Comparison of ENCODE assay signal across 1 cellular context in the genomic region with DNA sequence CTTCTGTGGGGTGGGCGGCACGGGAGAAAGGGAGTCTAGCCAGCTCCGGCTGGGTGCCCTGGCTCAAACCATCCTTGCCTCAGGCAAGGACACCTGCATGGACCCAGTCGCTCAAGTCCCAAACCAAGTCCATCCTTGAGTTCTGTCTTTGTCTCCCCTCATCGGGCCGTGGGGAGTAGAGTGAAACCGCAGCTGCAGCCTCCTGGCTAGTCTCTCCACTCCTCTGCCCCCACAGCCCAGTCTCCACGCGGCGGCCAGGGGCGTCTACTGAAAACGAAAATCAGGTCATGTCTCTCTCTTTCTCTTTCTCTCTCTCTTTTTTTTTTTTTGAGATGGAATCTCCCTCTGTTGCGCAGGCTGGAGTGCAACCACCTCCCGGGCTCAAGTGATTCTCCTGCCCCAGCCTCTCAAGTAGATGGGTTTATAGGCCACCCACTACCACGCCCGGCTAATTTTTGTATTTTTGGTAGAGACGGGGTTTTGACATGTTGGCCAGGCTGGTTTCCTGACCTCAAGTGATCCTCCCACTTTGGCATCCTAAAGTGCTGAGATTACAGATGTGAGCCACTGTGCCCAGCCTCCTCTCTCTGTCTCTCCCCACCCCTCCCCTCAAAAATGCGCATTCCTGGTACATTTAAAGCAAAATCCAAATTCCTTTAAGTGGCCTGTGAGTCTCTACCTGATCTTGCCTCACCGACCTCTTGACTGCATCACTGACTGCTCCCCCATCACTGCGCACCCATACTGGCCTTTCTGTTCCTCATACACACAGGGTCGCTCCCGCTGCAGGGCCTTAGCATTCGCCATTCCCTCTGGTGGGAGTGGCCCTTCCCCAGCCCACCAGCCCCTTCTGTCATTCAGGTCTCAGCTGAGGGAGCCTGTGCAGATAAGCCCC.
TF ChIP-seq lines count a peak whose summit lies in the region.

No MANE protein-coding gene starts in this region.

TF ChIP-seq in GM12878, 131 proteins besides CTCF, POLR2A, EP300 and RAD21 (continued from another document):
- TF ChIP-seq, protein P1, sequence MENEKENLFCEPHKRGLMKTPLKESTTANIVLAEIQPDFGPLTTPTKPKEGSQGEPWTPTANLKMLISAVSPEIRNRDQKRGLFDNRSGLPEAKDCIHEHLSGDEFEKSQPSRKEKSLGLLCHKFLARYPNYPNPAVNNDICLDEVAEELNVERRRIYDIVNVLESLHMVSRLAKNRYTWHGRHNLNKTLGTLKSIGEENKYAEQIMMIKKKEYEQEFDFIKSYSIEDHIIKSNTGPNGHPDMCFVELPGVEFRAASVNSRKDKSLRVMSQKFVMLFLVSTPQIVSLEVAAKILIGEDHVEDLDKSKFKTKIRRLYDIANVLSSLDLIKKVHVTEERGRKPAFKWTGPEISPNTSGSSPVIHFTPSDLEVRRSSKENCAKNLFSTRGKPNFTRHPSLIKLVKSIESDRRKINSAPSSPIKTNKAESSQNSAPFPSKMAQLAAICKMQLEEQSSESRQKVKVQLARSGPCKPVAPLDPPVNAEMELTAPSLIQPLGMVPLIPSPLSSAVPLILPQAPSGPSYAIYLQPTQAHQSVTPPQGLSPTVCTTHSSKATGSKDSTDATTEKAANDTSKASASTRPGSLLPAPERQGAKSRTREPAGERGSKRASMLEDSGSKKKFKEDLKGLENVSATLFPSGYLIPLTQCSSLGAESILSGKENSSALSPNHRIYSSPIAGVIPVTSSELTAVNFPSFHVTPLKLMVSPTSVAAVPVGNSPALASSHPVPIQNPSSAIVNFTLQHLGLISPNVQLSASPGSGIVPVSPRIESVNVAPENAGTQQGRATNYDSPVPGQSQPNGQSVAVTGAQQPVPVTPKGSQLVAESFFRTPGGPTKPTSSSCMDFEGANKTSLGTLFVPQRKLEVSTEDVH (IDR thresholded peaks at IDR 0.05; ENCODE audit: low read depth, partially characterized antibody), result no peak
- peak; percentile 51; the same call in 1 of the 2 replicates for TF ChIP-seq SPI1 (IDR thresholded peaks at IDR 0.05; ENCODE audit: borderline replicate concordance, insufficient read depth, low read depth, low read length)
- 0 out of 2 replicates have a peak, but pooled peaks have one; percentile 18 for TF ChIP-seq FOXK2 (IDR thresholded peaks at IDR 0.05)
- 0 out of 2 replicates have a peak, but pooled peaks have one; percentile 53 for TF ChIP-seq MTA2 (IDR thresholded peaks at IDR 0.05; ENCODE audit: low read depth)
- TF ChIP-seq CBX5 (IDR thresholded peaks at IDR 0.05; ENCODE audit: low read depth), result 0 out of 2 replicates have a peak, but pooled peaks have one; percentile 82
- peak; percentile 67 for TF ChIP-seq SP1 (IDR thresholded peaks at IDR 0.05; ENCODE audit: low read depth, low read length)
- TF ChIP-seq SMARCA5 (IDR thresholded peaks at IDR 0.05), result peak; percentile 6; the same call in 1 of the 2 replicates
- peak; percentile 48 for TF ChIP-seq DPF2 (IDR thresholded peaks at IDR 0.05)
- peak; percentile 58; the same call in 1 of the 2 replicates for TF ChIP-seq TAF1 (IDR thresholded peaks at IDR 0.05; ENCODE audit: borderline replicate concordance, low read depth, low read length)
- peak; percentile 36; the same call in 1 of the 2 replicates for TF ChIP-seq NR2F1 (conservative IDR thresholded peaks at IDR 0.05)
- TF ChIP-seq NR2C1 (IDR thresholded peaks at IDR 0.05), result no peak
- peak; percentile 47; the same call in 1 of the 2 replicates for TF ChIP-seq ATF7 (IDR thresholded peaks at IDR 0.05; ENCODE audit: low read depth)
- 0 out of 2 replicates have a peak, but pooled peaks have one; percentile 15 for TF ChIP-seq STAT3 (IDR thresholded peaks at IDR 0.05; ENCODE audit: low read depth, low read length)
- TF ChIP-seq RCOR1 (conservative IDR thresholded peaks at IDR 0.05; ENCODE audit: low read depth, low read length), result peak; percentile 41; the same call in 1 of the 2 replicates
- TF ChIP-seq, protein P2, sequence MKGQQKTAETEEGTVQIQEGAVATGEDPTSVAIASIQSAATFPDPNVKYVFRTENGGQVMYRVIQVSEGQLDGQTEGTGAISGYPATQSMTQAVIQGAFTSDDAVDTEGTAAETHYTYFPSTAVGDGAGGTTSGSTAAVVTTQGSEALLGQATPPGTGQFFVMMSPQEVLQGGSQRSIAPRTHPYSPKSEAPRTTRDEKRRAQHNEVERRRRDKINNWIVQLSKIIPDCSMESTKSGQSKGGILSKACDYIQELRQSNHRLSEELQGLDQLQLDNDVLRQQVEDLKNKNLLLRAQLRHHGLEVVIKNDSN (IDR thresholded peaks at IDR 0.05; ENCODE audit: borderline replicate concordance, extremely low read length, insufficient read depth, low read depth, low read length), result no peak
- TF ChIP-seq, protein P3, sequence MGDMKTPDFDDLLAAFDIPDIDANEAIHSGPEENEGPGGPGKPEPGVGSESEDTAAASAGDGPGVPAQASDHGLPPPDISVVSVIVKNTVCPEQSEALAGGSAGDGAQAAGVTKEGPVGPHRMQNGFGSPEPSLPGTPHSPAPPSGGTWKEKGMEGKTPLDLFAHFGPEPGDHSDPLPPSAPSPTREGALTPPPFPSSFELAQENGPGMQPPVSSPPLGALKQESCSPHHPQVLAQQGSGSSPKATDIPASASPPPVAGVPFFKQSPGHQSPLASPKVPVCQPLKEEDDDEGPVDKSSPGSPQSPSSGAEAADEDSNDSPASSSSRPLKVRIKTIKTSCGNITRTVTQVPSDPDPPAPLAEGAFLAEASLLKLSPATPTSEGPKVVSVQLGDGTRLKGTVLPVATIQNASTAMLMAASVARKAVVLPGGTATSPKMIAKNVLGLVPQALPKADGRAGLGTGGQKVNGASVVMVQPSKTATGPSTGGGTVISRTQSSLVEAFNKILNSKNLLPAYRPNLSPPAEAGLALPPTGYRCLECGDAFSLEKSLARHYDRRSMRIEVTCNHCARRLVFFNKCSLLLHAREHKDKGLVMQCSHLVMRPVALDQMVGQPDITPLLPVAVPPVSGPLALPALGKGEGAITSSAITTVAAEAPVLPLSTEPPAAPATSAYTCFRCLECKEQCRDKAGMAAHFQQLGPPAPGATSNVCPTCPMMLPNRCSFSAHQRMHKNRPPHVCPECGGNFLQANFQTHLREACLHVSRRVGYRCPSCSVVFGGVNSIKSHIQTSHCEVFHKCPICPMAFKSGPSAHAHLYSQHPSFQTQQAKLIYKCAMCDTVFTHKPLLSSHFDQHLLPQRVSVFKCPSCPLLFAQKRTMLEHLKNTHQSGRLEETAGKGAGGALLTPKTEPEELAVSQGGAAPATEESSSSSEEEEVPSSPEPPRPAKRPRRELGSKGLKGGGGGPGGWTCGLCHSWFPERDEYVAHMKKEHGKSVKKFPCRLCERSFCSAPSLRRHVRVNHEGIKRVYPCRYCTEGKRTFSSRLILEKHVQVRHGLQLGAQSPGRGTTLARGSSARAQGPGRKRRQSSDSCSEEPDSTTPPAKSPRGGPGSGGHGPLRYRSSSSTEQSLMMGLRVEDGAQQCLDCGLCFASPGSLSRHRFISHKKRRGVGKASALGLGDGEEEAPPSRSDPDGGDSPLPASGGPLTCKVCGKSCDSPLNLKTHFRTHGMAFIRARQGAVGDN (IDR thresholded peaks at IDR 0.05), result peak; percentile 61; the same call in 1 of the 2 replicates
- peak; percentile 61; the same call in 1 of the 2 replicates for TF ChIP-seq LARP7 (IDR thresholded peaks at IDR 0.05)
- 0 out of 2 replicates have a peak, but pooled peaks have one; percentile 38 for TF ChIP-seq MEF2A (IDR thresholded peaks at IDR 0.05; ENCODE audit: insufficient read depth, low read depth, low read length)
- peak; percentile 74 for TF ChIP-seq ZNF217 (IDR thresholded peaks at IDR 0.05)
- TF ChIP-seq, protein P4, sequence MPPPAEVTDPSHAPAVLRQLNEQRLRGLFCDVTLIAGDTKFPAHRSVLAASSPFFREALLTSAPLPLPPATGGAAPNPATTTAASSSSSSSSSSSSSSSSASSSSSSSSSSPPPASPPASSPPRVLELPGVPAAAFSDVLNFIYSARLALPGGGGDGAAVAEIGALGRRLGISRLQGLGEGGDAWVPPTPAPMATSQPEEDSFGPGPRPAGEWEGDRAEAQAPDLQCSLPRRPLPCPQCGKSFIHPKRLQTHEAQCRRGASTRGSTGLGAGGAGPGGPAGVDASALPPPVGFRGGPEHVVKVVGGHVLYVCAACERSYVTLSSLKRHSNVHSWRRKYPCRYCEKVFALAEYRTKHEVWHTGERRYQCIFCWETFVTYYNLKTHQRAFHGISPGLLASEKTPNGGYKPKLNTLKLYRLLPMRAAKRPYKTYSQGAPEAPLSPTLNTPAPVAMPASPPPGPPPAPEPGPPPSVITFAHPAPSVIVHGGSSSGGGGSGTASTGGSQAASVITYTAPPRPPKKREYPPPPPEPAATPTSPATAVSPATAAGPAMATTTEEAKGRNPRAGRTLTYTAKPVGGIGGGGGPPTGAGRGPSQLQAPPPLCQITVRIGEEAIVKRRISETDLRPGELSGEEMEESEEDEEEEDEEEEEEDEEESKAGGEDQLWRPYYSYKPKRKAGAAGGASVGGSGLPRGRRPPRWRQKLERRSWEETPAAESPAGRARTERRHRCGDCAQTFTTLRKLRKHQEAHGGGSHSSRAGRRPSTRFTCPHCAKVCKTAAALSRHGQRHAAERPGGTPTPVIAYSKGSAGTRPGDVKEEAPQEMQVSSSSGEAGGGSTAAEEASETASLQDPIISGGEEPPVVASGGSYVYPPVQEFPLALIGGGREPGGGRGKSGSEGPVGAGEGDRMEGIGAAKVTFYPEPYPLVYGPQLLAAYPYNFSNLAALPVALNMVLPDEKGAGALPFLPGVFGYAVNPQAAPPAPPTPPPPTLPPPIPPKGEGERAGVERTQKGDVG (CRISPR knock-in tag; IDR thresholded peaks at IDR 0.05), result no peak
- TF ChIP-seq BACH1 (IDR thresholded peaks at IDR 0.05; ENCODE audit: borderline replicate concordance), result 0 out of 2 replicates have a peak, but pooled peaks have one; percentile 24
- TF ChIP-seq EED (IDR thresholded peaks at IDR 0.05; ENCODE audit: low read depth), result peak; percentile 62
- 0 out of 2 replicates have a peak, but pooled peaks have one; percentile 52 for TF ChIP-seq ASH2L (IDR thresholded peaks at IDR 0.05; ENCODE audit: borderline replicate concordance, low read depth)
- TF ChIP-seq, protein P5, sequence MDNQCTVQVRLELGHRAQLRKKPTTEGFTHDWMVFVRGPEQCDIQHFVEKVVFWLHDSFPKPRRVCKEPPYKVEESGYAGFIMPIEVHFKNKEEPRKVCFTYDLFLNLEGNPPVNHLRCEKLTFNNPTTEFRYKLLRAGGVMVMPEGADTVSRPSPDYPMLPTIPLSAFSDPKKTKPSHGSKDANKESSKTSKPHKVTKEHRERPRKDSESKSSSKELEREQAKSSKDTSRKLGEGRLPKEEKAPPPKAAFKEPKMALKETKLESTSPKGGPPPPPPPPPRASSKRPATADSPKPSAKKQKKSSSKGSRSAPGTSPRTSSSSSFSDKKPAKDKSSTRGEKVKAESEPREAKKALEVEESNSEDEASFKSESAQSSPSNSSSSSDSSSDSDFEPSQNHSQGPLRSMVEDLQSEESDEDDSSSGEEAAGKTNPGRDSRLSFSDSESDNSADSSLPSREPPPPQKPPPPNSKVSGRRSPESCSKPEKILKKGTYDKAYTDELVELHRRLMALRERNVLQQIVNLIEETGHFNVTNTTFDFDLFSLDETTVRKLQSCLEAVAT (IDR thresholded peaks at IDR 0.05), result peak; percentile 44
- TF ChIP-seq, protein P6, sequence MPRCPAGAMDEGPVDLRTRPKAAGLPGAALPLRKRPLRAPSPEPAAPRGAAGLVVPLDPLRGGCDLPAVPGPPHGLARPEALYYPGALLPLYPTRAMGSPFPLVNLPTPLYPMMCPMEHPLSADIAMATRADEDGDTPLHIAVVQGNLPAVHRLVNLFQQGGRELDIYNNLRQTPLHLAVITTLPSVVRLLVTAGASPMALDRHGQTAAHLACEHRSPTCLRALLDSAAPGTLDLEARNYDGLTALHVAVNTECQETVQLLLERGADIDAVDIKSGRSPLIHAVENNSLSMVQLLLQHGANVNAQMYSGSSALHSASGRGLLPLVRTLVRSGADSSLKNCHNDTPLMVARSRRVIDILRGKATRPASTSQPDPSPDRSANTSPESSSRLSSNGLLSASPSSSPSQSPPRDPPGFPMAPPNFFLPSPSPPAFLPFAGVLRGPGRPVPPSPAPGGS (IDR thresholded peaks at IDR 0.05; ENCODE audit: borderline replicate concordance, insufficient read depth, low read depth, low read length, poor library complexity, severe bottlenecking), result no peak
- peak in 1 of 2 experiments; percentile 46; a peak in 1 of 4 replicates for TF ChIP-seq ETV6 (conservative IDR thresholded peaks at IDR 0.05 in 1 of 2, IDR thresholded peaks at IDR 0.05 in 1 of 2; ENCODE audit: borderline replicate concordance in 1 of 2, low read depth in 1 of 2)
- TF ChIP-seq PAX5 (IDR thresholded peaks at IDR 0.05; ENCODE audit: borderline replicate concordance, low read depth, low read length), result 0 out of 2 replicates have a peak, but pooled peaks have one; percentile 32
- TF ChIP-seq, protein P7, sequence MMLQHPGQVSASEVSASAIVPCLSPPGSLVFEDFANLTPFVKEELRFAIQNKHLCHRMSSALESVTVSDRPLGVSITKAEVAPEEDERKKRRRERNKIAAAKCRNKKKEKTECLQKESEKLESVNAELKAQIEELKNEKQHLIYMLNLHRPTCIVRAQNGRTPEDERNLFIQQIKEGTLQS (IDR thresholded peaks at IDR 0.05; ENCODE audit: borderline replicate concordance, extremely low read depth, low read depth, low read length), result no peak
- peak; percentile 62 for TF ChIP-seq CREB1 (IDR thresholded peaks at IDR 0.05; ENCODE audit: low read depth)
- TF ChIP-seq RUNX3 (IDR thresholded peaks at IDR 0.05; ENCODE audit: low read length), result peak; percentile 92
- TF ChIP-seq TCF12 (IDR thresholded peaks at IDR 0.05; ENCODE audit: low read depth, low read length), result peak; percentile 85
- peak in 1 of 2 experiments; percentile 45; a peak in 2 of 3 replicates for TF ChIP-seq EGR1 (IDR thresholded peaks at IDR 0.05; ENCODE audit: borderline replicate concordance in 1 of 2, low read depth in 2 of 2, low read length in 2 of 2)
- peak; percentile 65 for TF ChIP-seq IKZF1 (conservative IDR thresholded peaks at IDR 0.05)
- peak; percentile 65 for TF ChIP-seq RELA (IDR thresholded peaks at IDR 0.05; ENCODE audit: borderline replicate concordance, partially characterized antibody)
